Comparison of ENCODE assay signal across 8 cellular contexts in the genomic region with DNA sequence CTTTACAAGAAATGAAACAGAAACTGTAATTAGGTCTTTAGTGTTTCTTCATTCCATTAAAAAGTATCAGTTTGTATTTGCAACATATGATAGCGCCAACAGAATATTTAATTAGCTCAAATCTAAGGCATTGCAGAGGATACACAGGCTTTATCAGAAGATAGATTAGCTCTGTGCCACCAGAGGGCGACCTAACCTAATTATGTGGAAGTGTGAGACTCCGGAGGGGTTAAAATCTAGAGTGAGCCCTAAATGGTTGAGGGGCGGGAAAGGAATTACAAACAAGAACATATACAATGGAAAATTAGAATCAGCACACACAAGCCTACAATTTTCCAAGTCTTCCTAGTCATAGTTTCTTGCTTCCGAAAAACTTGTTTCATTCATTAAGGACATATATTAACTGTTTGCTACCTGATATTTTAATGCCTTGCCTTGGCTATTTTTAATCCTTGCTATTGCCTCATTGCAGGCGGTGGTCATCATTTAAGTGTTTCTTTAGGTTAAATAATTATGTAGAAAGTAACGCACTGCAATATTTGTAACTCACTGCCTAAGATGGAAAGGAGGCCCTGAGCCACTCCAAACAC. TPM values are rescaled to one million over a fixed set of nuclear protein-coding genes. Genes with fewer than 3 reads are reported as not detected.
DNase-seq lines count a peak whose midpoint lies in the region; ATAC-seq and TF ChIP-seq lines count a peak whose summit lies in the region.

No MANE protein-coding gene starts in this region.

- no peak for TF ChIP-seq POLR2A in gastroesophageal sphincter (IDR thresholded peaks at IDR 0.05)

- no peaks in the 10 kb centered on the region for H3K9me3 Mint-ChIP-seq in stimulated activated memory B cell treated with anti-CD40 and anti-IgM and Interleukin-4, amounts not matched to agents 10 μg/mL and 1 μg/mL and 100 μg/mL, for 72 hours

- H3K36me3 Mint-ChIP-seq in stimulated activated memory B cell treated with anti-CD40 and anti-IgM and Interleukin-4, amounts not matched to agents 10 μg/mL and 1 μg/mL and 100 μg/mL, for 72 hours = no peaks in the 10 kb centered on the region

- H3K4me1 Mint-ChIP-seq in stimulated activated memory B cell treated with anti-CD40 and anti-IgM and Interleukin-4, amounts not matched to agents 10 μg/mL and 1 μg/mL and 100 μg/mL, for 72 hours = no peaks in the 10 kb centered on the region

- no peaks in the 10 kb centered on the region for H3K36me3 ChIP-seq in BE2C
- no peaks in the 10 kb centered on the region for H3K36me3 ChIP-seq in H7 (replicated peaks; ENCODE audit: control insufficient read depth, insufficient read depth, low read length)
- H3K36me3 ChIP-seq in gastroesophageal sphincter = no peaks in the 10 kb centered on the region

- H3K27ac Mint-ChIP-seq in stimulated activated memory B cell treated with anti-CD40 and anti-IgM and Interleukin-4, amounts not matched to agents 10 μg/mL and 1 μg/mL and 100 μg/mL, for 72 hours = no peak overlapping the region

- H3K4me3 ChIP-seq in BE2C (ENCODE audit: low read depth, low read length) (no peak overlapping the region), H7 (ENCODE audit: insufficient read depth, low read depth, low read length) (no peak overlapping the region), gastroesophageal sphincter (no peak overlapping the region), retinal pigment epithelial cell (ENCODE audit: low read length) (no peak overlapping the region)

- no peaks in the 10 kb centered on the region for H3K27me3 Mint-ChIP-seq in stimulated activated memory B cell treated with anti-CD40 and anti-IgM and Interleukin-4, amounts not matched to agents 10 μg/mL and 1 μg/mL and 100 μg/mL, for 72 hours

- H3K27ac ChIP-seq in gastroesophageal sphincter = no peak overlapping the region

- H3K27me3 ChIP-seq in BE2C (no peaks in the 10 kb centered on the region), H7 (ENCODE audit: control insufficient read depth, insufficient read depth, low read length) (no peaks in the 10 kb centered on the region), gastroesophageal sphincter (no peaks in the 10 kb centered on the region)

- WGBS in gastroesophageal sphincter (ENCODE audit: low coverage in 1 of 2), 2 donors = 16 to 23% methylated on average over 7 of the region's 7 CpGs

- H3K4me3 Mint-ChIP-seq in stimulated activated memory B cell treated with anti-CD40 and anti-IgM and Interleukin-4, amounts not matched to agents 10 μg/mL and 1 μg/mL and 100 μg/mL, for 72 hours = no peak overlapping the region

- DNase-seq in BE2C = peak; percentile 72
- DNase-seq in H7 = peak; percentile 74
- peak; percentile 26 for DNase-seq in NCI-H510A treated with DMSO at 0.1 percent for 48 hours (lab: John Stamatoyannopoulos, UW)
- DNase-seq in activated CD8-positive, alpha-beta memory T cell treated with anti-CD3 and anti-CD28 coated beads, Interleukin-2, amount 50 U/mL, for 24 hours (ENCODE audit: extremely low read depth) = peak; percentile 21
- no peak for DNase-seq in retinal pigment epithelial cell (ENCODE audit: low read depth)

- H3K9me3 ChIP-seq in BE2C (no peaks in the 10 kb centered on the region), gastroesophageal sphincter (no peaks in the 10 kb centered on the region)

- TF ChIP-seq CTCF in BE2C (IDR thresholded peaks at IDR 0.05; ENCODE audit: low read depth, low read length) (peak; percentile 75), gastroesophageal sphincter (IDR thresholded peaks at IDR 0.05) (peak; percentile 44 to 68 (median 60)), retinal pigment epithelial cell (conservative IDR thresholded peaks at IDR 0.05; ENCODE audit: low read depth, low read length) (peak; percentile 77)

- no peaks in the 10 kb centered on the region for H3K4me1 ChIP-seq in BE2C
- H3K4me1 ChIP-seq in gastroesophageal sphincter = peaks cover 0 to 10% (median 0%) of the 10 kb centered on the region in 3 donors

- ATAC-seq in gastroesophageal sphincter = peak; percentile 53
- ATAC-seq in stimulated activated memory B cell treated with anti-CD40 and anti-IgM and Interleukin-4, amounts not matched to agents 10 μg/mL and 1 μg/mL and 100 μg/mL, for 72 hours = no peak
- ATAC-seq in HG03045 (IDR thresholded peaks at IDR 0.05; ENCODE audit: unreplicated experiment) = no peak

- TF ChIP-seq EP300 in gastroesophageal sphincter (IDR thresholded peaks at IDR 0.05) = no peak

RNA-seq across cellular contexts. Expression of gene RYR3, which starts 18.0 kb away (rescaled TPM):
- polyA plus RNA-seq in BE2C (2012; ENCODE audit: insufficient read depth, insufficient read length, low read depth) = 3.4 TPM
- 0.59 and 0.69 TPM in 2 replicates for total RNA-seq in H7 (2014; rRNA removed; shearing (Covaris generic))
- 10 to 100 TPM in 1 of 4 donors, 1 to 10 TPM in 3; 3.5 to 10.2 (median 6.2) TPM for total RNA-seq in gastroesophageal sphincter
